ENCODE assay signal across 1 cellular context in the genomic region with DNA sequence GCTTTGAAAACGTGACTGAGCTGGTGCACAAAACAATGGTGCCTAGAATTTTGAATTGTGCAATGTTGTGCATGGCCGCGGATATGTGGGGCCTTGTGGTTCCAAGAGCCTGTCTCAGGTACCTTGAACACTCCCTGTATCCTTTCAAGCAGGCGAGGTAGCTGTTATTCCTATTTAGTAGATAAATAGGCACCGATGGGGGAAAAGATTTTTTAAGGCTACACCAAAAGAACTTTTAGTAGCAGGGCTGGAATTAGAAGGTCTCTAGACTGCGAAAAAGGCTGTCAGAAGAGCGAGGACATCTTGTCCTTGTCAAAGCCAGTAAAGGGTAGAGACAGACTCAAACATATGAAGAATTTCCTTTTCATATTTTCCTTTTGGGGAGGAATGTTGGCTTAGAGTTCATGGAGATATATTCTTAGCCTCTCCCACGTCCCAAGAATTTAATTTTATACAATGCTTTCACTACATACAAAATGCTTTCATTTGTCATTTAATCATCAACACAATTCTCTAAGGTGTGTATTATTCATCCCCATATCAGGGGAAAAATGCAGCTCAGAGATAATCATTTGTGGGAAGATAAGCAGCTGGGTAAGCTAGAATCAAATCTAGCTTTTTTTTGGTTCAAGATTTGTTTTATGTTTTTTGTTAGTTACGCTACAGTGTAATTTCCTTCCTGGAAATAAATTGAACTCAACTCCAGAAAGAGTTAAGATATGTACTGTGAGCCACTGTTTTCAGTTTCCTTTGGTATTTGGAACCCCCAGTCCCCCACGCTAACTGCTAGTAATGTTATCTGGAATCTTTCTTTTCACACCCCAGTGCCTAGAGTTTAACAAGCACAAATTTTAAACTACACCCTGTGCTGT.
TF ChIP-seq lines count a peak whose summit lies in the region.

No MANE protein-coding gene starts in this region.

TF ChIP-seq in GM23338, 12 proteins besides CTCF, POLR2A, EP300 and RAD21 (continued from another document):
- TF ChIP-seq, protein P1, sequence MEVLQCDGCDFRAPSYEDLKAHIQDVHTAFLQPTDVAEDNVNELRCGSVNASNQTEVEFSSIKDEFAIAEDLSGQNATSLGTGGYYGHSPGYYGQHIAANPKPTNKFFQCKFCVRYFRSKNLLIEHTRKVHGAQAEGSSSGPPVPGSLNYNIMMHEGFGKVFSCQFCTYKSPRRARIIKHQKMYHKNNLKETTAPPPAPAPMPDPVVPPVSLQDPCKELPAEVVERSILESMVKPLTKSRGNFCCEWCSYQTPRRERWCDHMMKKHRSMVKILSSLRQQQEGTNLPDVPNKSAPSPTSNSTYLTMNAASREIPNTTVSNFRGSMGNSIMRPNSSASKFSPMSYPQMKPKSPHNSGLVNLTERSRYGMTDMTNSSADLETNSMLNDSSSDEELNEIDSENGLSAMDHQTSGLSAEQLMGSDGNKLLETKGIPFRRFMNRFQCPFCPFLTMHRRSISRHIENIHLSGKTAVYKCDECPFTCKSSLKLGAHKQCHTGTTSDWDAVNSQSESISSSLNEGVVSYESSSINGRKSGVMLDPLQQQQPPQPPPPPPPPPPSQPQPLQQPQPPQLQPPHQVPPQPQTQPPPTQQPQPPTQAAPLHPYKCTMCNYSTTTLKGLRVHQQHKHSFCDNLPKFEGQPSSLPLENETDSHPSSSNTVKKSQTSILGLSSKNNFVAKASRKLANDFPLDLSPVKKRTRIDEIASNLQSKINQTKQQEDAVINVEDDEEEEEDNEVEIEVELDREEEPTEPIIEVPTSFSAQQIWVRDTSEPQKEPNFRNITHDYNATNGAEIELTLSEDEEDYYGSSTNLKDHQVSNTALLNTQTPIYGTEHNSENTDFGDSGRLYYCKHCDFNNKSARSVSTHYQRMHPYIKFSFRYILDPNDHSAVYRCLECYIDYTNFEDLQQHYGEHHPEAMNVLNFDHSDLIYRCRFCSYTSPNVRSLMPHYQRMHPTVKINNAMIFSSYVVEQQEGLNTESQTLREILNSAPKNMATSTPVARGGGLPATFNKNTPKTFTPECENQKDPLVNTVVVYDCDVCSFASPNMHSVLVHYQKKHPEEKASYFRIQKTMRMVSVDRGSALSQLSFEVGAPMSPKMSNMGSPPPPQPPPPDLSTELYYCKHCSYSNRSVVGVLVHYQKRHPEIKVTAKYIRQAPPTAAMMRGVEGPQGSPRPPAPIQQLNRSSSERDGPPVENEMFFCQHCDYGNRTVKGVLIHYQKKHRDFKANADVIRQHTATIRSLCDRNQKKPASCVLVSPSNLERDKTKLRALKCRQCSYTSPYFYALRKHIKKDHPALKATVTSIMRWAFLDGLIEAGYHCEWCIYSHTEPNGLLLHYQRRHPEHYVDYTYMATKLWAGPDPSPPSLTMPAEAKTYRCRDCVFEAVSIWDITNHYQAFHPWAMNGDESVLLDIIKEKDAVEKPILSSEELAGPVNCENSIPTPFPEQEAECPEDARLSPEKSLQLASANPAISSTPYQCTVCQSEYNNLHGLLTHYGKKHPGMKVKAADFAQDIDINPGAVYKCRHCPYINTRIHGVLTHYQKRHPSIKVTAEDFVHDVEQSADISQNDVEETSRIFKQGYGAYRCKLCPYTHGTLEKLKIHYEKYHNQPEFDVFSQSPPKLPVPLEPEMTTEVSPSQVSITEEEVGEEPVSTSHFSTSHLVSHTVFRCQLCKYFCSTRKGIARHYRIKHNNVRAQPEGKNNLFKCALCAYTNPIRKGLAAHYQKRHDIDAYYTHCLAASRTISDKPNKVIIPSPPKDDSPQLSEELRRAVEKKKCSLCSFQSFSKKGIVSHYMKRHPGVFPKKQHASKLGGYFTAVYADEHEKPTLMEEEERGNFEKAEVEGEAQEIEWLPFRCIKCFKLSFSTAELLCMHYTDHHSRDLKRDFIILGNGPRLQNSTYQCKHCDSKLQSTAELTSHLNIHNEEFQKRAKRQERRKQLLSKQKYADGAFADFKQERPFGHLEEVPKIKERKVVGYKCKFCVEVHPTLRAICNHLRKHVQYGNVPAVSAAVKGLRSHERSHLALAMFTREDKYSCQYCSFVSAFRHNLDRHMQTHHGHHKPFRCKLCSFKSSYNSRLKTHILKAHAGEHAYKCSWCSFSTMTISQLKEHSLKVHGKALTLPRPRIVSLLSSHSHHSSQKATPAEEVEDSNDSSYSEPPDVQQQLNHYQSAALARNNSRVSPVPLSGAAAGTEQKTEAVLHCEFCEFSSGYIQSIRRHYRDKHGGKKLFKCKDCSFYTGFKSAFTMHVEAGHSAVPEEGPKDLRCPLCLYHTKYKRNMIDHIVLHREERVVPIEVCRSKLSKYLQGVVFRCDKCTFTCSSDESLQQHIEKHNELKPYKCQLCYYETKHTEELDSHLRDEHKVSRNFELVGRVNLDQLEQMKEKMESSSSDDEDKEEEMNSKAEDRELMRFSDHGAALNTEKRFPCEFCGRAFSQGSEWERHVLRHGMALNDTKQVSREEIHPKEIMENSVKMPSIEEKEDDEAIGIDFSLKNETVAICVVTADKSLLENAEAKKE (CRISPR knock-in tag; IDR thresholded peaks at IDR 0.05) = no peak
- TF ChIP-seq EZH2phosphoT487 (IDR thresholded peaks at IDR 0.05; ENCODE audit: unreplicated experiment) (no peak), CREB1 (CRISPR knock-in tag; IDR thresholded peaks at IDR 0.05; ENCODE audit: low read depth) (no peak), ZNF331 (CRISPR knock-in tag; IDR thresholded peaks at IDR 0.05; ENCODE audit: low read depth) (no peak), NANOG (IDR thresholded peaks at IDR 0.05; ENCODE audit: borderline replicate concordance) (no peak), EZH2 (IDR thresholded peaks at IDR 0.05; ENCODE audit: low read depth, unreplicated experiment) (no peak), ZNF114 (CRISPR knock-in tag; IDR thresholded peaks at IDR 0.05) (no peak), JUNB (IDR thresholded peaks at IDR 0.05; ENCODE audit: unreplicated experiment) (no peak), STAT1 (IDR thresholded peaks at IDR 0.05; ENCODE audit: unreplicated experiment) (no peak)
- TF ChIP-seq, protein P2, sequence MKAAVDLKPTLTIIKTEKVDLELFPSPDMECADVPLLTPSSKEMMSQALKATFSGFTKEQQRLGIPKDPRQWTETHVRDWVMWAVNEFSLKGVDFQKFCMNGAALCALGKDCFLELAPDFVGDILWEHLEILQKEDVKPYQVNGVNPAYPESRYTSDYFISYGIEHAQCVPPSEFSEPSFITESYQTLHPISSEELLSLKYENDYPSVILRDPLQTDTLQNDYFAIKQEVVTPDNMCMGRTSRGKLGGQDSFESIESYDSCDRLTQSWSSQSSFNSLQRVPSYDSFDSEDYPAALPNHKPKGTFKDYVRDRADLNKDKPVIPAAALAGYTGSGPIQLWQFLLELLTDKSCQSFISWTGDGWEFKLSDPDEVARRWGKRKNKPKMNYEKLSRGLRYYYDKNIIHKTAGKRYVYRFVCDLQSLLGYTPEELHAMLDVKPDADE (IDR thresholded peaks at IDR 0.05) = no peak
- TF ChIP-seq, protein P3, sequence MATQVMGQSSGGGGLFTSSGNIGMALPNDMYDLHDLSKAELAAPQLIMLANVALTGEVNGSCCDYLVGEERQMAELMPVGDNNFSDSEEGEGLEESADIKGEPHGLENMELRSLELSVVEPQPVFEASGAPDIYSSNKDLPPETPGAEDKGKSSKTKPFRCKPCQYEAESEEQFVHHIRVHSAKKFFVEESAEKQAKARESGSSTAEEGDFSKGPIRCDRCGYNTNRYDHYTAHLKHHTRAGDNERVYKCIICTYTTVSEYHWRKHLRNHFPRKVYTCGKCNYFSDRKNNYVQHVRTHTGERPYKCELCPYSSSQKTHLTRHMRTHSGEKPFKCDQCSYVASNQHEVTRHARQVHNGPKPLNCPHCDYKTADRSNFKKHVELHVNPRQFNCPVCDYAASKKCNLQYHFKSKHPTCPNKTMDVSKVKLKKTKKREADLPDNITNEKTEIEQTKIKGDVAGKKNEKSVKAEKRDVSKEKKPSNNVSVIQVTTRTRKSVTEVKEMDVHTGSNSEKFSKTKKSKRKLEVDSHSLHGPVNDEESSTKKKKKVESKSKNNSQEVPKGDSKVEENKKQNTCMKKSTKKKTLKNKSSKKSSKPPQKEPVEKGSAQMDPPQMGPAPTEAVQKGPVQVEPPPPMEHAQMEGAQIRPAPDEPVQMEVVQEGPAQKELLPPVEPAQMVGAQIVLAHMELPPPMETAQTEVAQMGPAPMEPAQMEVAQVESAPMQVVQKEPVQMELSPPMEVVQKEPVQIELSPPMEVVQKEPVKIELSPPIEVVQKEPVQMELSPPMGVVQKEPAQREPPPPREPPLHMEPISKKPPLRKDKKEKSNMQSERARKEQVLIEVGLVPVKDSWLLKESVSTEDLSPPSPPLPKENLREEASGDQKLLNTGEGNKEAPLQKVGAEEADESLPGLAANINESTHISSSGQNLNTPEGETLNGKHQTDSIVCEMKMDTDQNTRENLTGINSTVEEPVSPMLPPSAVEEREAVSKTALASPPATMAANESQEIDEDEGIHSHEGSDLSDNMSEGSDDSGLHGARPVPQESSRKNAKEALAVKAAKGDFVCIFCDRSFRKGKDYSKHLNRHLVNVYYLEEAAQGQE (IDR thresholded peaks at IDR 0.05; ENCODE audit: unreplicated experiment) = no peak
